ENCODE assay signal across 13 cellular contexts in genomic region chr6:126268087-126268486, GRCh38.
DNase-seq lines count a peak whose midpoint lies in the region; ATAC-seq, FAIRE-seq and TF ChIP-seq lines count a peak whose summit lies in the region.
"Had no signal": no experiment of that assay in that cellular context is flagged by ENCODE, and none has a peak within 500 bp of the region (broad histone marks: within the 10 kb centered on the region; RNA-seq: fewer than 3 reads in every experiment).

No MANE protein-coding gene starts in this region.

- DNase-seq in H54 (ENCODE audit: insufficient read length, low spot score) (no peak), substantia nigra (lab: John Stamatoyannopoulos, UW) (no peak), NCI-H128 (lab: John Stamatoyannopoulos, UW; ENCODE audit: unreplicated experiment) (no peak)
- DNase-seq in natural killer cell treated with Interleukin-12 subunit alpha and Interleukin-12 subunit beta and Interleukin-15 and Interleukin-18, amount 100 ng/mL, for 72 hours (ENCODE audit: low spot score) = no peak
- DNase-seq: NCI-H1105 treated with DMSO at 0.1 percent for 48 hours, SHP77 treated with DMSO at 0.1 percent for 48 hours had no signal

- H3K9me3 Mint-ChIP-seq in nephron = peaks cover 3% of the 10 kb centered on the region
- H3K9me3 Mint-ChIP-seq in natural killer cell treated with Interleukin-12 subunit alpha and Interleukin-12 subunit beta and Interleukin-15 and Interleukin-18, amount 100 ng/mL, for 72 hours = peaks cover 11% of the 10 kb centered on the region
- H3K9me3 Mint-ChIP-seq: memory B cell; stimulated activated naive CD8-positive, alpha-beta T cell treated with anti-CD3 and anti-CD28 coated beads, Interleukin-15, Interleukin-2, amounts not matched to agents 100 ng/mL and 50 ng/mL, for 24 hours had no signal

- H3K27me3 Mint-ChIP-seq in nephron (ENCODE audit: low read depth) = no peaks in the 10 kb centered on the region
- H3K27me3 Mint-ChIP-seq in natural killer cell treated with Interleukin-12 subunit alpha and Interleukin-12 subunit beta and Interleukin-15 and Interleukin-18, amount 100 ng/mL, for 72 hours = no peaks in the 10 kb centered on the region
- H3K27me3 Mint-ChIP-seq: memory B cell; stimulated activated naive CD8-positive, alpha-beta T cell treated with anti-CD3 and anti-CD28 coated beads, Interleukin-15, Interleukin-2, amounts not matched to agents 100 ng/mL and 50 ng/mL, for 24 hours had no signal

- no peak for TF ChIP-seq CTCF in nephron (IDR thresholded peaks at IDR 0.05; ENCODE audit: unreplicated experiment in 3 of 3)

- peak overlapping the region; percentile 83 to 91 (median 88) for H3K27ac Mint-ChIP-seq in nephron
- H3K27ac Mint-ChIP-seq in natural killer cell treated with Interleukin-12 subunit alpha and Interleukin-12 subunit beta and Interleukin-15 and Interleukin-18, amount 100 ng/mL, for 72 hours = no peak overlapping the region
- H3K27ac Mint-ChIP-seq: memory B cell; stimulated activated naive CD8-positive, alpha-beta T cell treated with anti-CD3 and anti-CD28 coated beads, Interleukin-15, Interleukin-2, amounts not matched to agents 100 ng/mL and 50 ng/mL, for 24 hours had no signal

- no peak overlapping the region for H3K27ac ChIP-seq in substantia nigra (ENCODE audit: low read depth, low read length, poor library complexity, severe bottlenecking)
- H3K27ac ChIP-seq: skin epidermis had no signal

- no peaks in the 10 kb centered on the region for H3K36me3 Mint-ChIP-seq in nephron (ENCODE audit: low read depth)
- peaks cover 4% of the 10 kb centered on the region for H3K36me3 Mint-ChIP-seq in natural killer cell treated with Interleukin-12 subunit alpha and Interleukin-12 subunit beta and Interleukin-15 and Interleukin-18, amount 100 ng/mL, for 72 hours

- peak; percentile 30 for FAIRE-seq in H54 (lab: Jason Lieb, UNC)
- FAIRE-seq: G401.6 had no signal

- no peak overlapping the region for H3K4me3 Mint-ChIP-seq in nephron
- no peak overlapping the region for H3K4me3 Mint-ChIP-seq in natural killer cell treated with Interleukin-12 subunit alpha and Interleukin-12 subunit beta and Interleukin-15 and Interleukin-18, amount 100 ng/mL, for 72 hours
- H3K4me3 Mint-ChIP-seq: memory B cell; stimulated activated naive CD8-positive, alpha-beta T cell treated with anti-CD3 and anti-CD28 coated beads, Interleukin-15, Interleukin-2, amounts not matched to agents 100 ng/mL and 50 ng/mL, for 24 hours had no signal

- peaks cover 22% of the 10 kb centered on the region for H3K4me1 Mint-ChIP-seq in nephron
- no peaks in the 10 kb centered on the region for H3K4me1 Mint-ChIP-seq in natural killer cell treated with Interleukin-12 subunit alpha and Interleukin-12 subunit beta and Interleukin-15 and Interleukin-18, amount 100 ng/mL, for 72 hours (ENCODE audit: low read depth in 2 of 2)
- H3K4me1 Mint-ChIP-seq: memory B cell had no signal

- TF ChIP-seq POLR2A in H54 (IDR thresholded peaks at IDR 0.05; ENCODE audit: low read depth, low read length) = no peak

- ATAC-seq in GM18868 (IDR thresholded peaks at IDR 0.05; ENCODE audit: unreplicated experiment) (peak; percentile 99), HG03460 (IDR thresholded peaks at IDR 0.05; ENCODE audit: unreplicated experiment) (peak; percentile 88)
- no peak for ATAC-seq in natural killer cell treated with Interleukin-12 subunit alpha and Interleukin-12 subunit beta and Interleukin-15 and Interleukin-18, amount 100 ng/mL, for 72 hours

Comparison
In these comparisons a context has a peak if more than half of its experiments do, and no peak if none do; other contexts are left out.
1. ATAC-seq: peak in GM18868 (single experiment) and HG03460 (single experiment); none in natural killer cell treated with Interleukin-12 subunit alpha and Interleukin-12 subunit beta and Interleukin-15 and Interleukin-18, amount 100 ng/mL, for 72 hours (0 of 2).
2. H3K27ac Mint-ChIP-seq: peak in nephron (3 of 3); none in natural killer cell treated with Interleukin-12 subunit alpha and Interleukin-12 subunit beta and Interleukin-15 and Interleukin-18, amount 100 ng/mL, for 72 hours (0 of 2).